27 cellular contexts compared by ENCODE assay signal in genomic region chr1:60959701-60960100, GRCh38.
DNase-seq lines count a peak whose midpoint lies in the region; ATAC-seq, FAIRE-seq and TF ChIP-seq lines count a peak whose summit lies in the region.
"Had no signal": no experiment of that assay in that cellular context is flagged by ENCODE, and none has a peak within 500 bp of the region (broad histone marks: within the 10 kb centered on the region; RNA-seq: fewer than 3 reads in every experiment).

No MANE protein-coding gene starts in this region.

- no peak overlapping the region for H3K4me2 ChIP-seq in Loucy (ENCODE audit: low read depth, low read length, poor library complexity, severe bottlenecking)
- H3K4me2 ChIP-seq in endothelial cell of umbilical vein (ENCODE audit: insufficient read depth, low read length), result no peak overlapping the region
- no peak overlapping the region for H3K4me2 ChIP-seq in Karpas-422 (ENCODE audit: low read depth, low read length, poor library complexity, severe bottlenecking)
- H3K4me2 ChIP-seq: BLaER1 had no signal

- dilution Hi-C loops in endothelial cell of umbilical vein (cut with MboI; ENCODE audit: extremely low pct_ligation_motif_present, low sequenced_read_pairs), result no loop called here

- TF ChIP-seq EP300 in stomach (IDR thresholded peaks at IDR 0.05), result no peak

- DNase-seq in endothelial cell of umbilical vein (ENCODE audit: low read depth, low spot score) (no peak), stomach (no peak), mesenteric fat pad (ENCODE audit: low spot score) (no peak), Karpas-422 (no peak), foreskin fibroblast (no peak)
- DNase-seq: 8988T; ACHN; BE2C; C1 segment of cervical spinal cord; CD4-positive, alpha-beta memory T cell; CD4-positive, CD25-positive, alpha-beta regulatory T cell; CD8-positive, alpha-beta memory T cell; COR-L47; DMS 273 treated with DMSO at 0.1 percent for 48 hours; DMS153; DMS53; DMS79; DND-41; EL; GDM1 had no signal

- no peaks in the 10 kb centered on the region for H3F3A ChIP-seq in Loucy (ENCODE audit: low read depth)

- POLR2A ChIA-PET in endothelial cell of umbilical vein (lab: Charles Lee), result interaction anchor here (1.6 kb wide), 1 partner anchor 11 kb away, joined by 5 read pairs; no protein-coding TSS in a partner anchor

- H3K9me2 ChIP-seq in Loucy (replicated peaks; ENCODE audit: low read depth, low read length), result no peaks in the 10 kb centered on the region
- H3K9me2 ChIP-seq in Karpas-422 (replicated peaks; ENCODE audit: insufficient read depth, low read length), result no peaks in the 10 kb centered on the region

- H3K9ac ChIP-seq in Loucy (ENCODE audit: low read depth, low read length, poor library complexity, severe bottlenecking) (peak overlapping the region; percentile 58), endothelial cell of umbilical vein (replicated peaks; ENCODE audit: extremely low read depth, insufficient read depth, low read length) (no peak overlapping the region), Karpas-422 (ENCODE audit: low read length) (no peak overlapping the region)
- H3K9ac ChIP-seq: BLaER1 had no signal

- no peaks in the 10 kb centered on the region for H4K20me1 ChIP-seq in Loucy (ENCODE audit: insufficient read depth, low read length, poor library complexity, severe bottlenecking)
- no peaks in the 10 kb centered on the region for H4K20me1 ChIP-seq in endothelial cell of umbilical vein (replicated peaks; ENCODE audit: control insufficient read depth, extremely low read depth, insufficient read depth, low read length)
- H4K20me1 ChIP-seq in Karpas-422 (ENCODE audit: insufficient read depth, low read depth, low read length), result no peaks in the 10 kb centered on the region
- H4K20me1 ChIP-seq: BLaER1 had no signal

- BruUV-seq in endothelial cell of umbilical vein (replicated peaks; lab: Mats Ljungman, UMichigan), result no TSS peak

- no peak for TF ChIP-seq CTCF in Loucy (conservative IDR thresholded peaks at IDR 0.05; ENCODE audit: low read length)
- TF ChIP-seq CTCF in endothelial cell of umbilical vein (IDR thresholded peaks at IDR 0.05; ENCODE audit: extremely low read depth in 1 of 2, insufficient read depth in 1 of 2, low read depth in 1 of 2, low read length in 2 of 2), result no peak
- no peak for TF ChIP-seq CTCF in stomach (IDR thresholded peaks at IDR 0.05)
- no peak for TF ChIP-seq CTCF in foreskin fibroblast (IDR thresholded peaks at IDR 0.05; ENCODE audit: low read depth, low read length)

- CTCF ChIA-PET in endothelial cell of umbilical vein (lab: Charles Lee), result interaction anchor here (1.0 to 4.1 kb wide), 6 partner anchors 47 to 629 kb away, joined by 3 to 40 read pairs (median 4); no protein-coding TSS in a partner anchor

- H3K79me2 ChIP-seq in Loucy (ENCODE audit: insufficient read depth, low read length) (no peaks in the 10 kb centered on the region), endothelial cell of umbilical vein (ENCODE audit: control insufficient read depth, insufficient read depth, low read length) (no peaks in the 10 kb centered on the region), Karpas-422 (ENCODE audit: low read length) (no peaks in the 10 kb centered on the region)

- H3K27ac ChIP-seq in endothelial cell of umbilical vein (ENCODE audit: insufficient read depth, low read depth, low read length) (peak overlapping the region; percentile 98), stomach (no peak overlapping the region), Karpas-422 (ENCODE audit: low read length) (no peak overlapping the region)
- H3K27ac ChIP-seq: BLaER1 had no signal

- no peak for FAIRE-seq in endothelial cell of umbilical vein (lab: Jason Lieb, UNC)
- FAIRE-seq: A204.1, GM12878, GM12892, GM18507 had no signal

- peak; percentile 37; the same call in 2 of the 3 replicates for ATAC-seq in SK-N-SH treated with all-trans-retinoic acid at 6 μM for 48 hours
- ATAC-seq: GM12878 had no signal

- 52 to 87% (median 78%) methylated on average over 1 of the region's 1 CpG for WGBS in stomach, 5 donors

- H2AFZ ChIP-seq in Loucy (ENCODE audit: low read length) (peak overlapping the region; percentile 15; the same call in 1 of the 2 replicates), endothelial cell of umbilical vein (ENCODE audit: low read depth, low read length) (peak overlapping the region; percentile 31), Karpas-422 (ENCODE audit: low read length) (no peak overlapping the region)

- H3K9me1 ChIP-seq in endothelial cell of umbilical vein (replicated peaks; ENCODE audit: control insufficient read depth, extremely low read depth, insufficient read depth, low read length), result no peaks in the 10 kb centered on the region

- TF ChIP-seq POLR2A in endothelial cell of umbilical vein (IDR thresholded peaks at IDR 0.05; ENCODE audit: low read depth, low read length) (no peak), stomach (IDR thresholded peaks at IDR 0.05) (no peak)

- H3K4me1 ChIP-seq in Loucy (ENCODE audit: insufficient read depth, low read length, poor library complexity, severe bottlenecking) (peaks cover 74% of the 10 kb centered on the region), endothelial cell of umbilical vein (ENCODE audit: control insufficient read depth, extremely low read depth, insufficient read depth, low read length) (peaks cover 68% of the 10 kb centered on the region), stomach (peaks cover 0 to 13% (median 5%) of the 10 kb centered on the region in 4 donors), Karpas-422 (ENCODE audit: low read length) (no peaks in the 10 kb centered on the region)
- H3K4me1 ChIP-seq: BLaER1 had no signal

- H3K36me3 ChIP-seq in Loucy (ENCODE audit: insufficient read depth, low read length) (no peaks in the 10 kb centered on the region), endothelial cell of umbilical vein (ENCODE audit: control insufficient read depth in 2 of 2, extremely low read depth in 1 of 2, insufficient read depth in 2 of 2, low read length in 2 of 2) (no peaks in the 10 kb centered on the region), stomach (no peaks in the 10 kb centered on the region), Karpas-422 (ENCODE audit: insufficient read depth, low read length) (no peaks in the 10 kb centered on the region)
- H3K36me3 ChIP-seq: BE2C, BLaER1 had no signal

- H3K9me3 ChIP-seq in Loucy (ENCODE audit: insufficient read depth, low read depth, low read length) (peaks cover 17% of the 10 kb centered on the region; the same call in 1 of the 2 replicates), endothelial cell of umbilical vein (replicated peaks; ENCODE audit: control insufficient read depth, insufficient read depth, low read length) (no peaks in the 10 kb centered on the region), stomach (peaks cover 0 to 4% (median 2%) of the 10 kb centered on the region in 4 donors), Karpas-422 (ENCODE audit: low read length) (no peaks in the 10 kb centered on the region)
- H3K9me3 ChIP-seq: BE2C had no signal

- no peak overlapping the region for H3K4me3 ChIP-seq in Loucy (ENCODE audit: low read length, poor library complexity, severe bottlenecking)
- no peak overlapping the region for H3K4me3 ChIP-seq in endothelial cell of umbilical vein (replicated peaks in 1 of 3; ENCODE audit: insufficient read depth in 1 of 3, low read depth in 1 of 3, low read length in 3 of 3)
- H3K4me3 ChIP-seq in stomach, result no peak overlapping the region
- H3K4me3 ChIP-seq in Karpas-422 (ENCODE audit: low read length), result no peak overlapping the region
- no peak overlapping the region for H3K4me3 ChIP-seq in foreskin fibroblast (ENCODE audit: low read depth in 1 of 2, low read length in 2 of 2)
- H3K4me3 ChIP-seq: BLaER1, GM12878 had no signal

- intact Hi-C loops in endothelial cell of umbilical vein (cut with micrococcal nuclease) (loop anchor here (2.0 to 10.0 kb wide), 8 partner anchors 195 to 802 kb away; no protein-coding TSS in a partner anchor), stomach (cut with DNase I; ENCODE audit: low total_unique reads) (no loop called here)

- H3K27me3 ChIP-seq in Loucy (ENCODE audit: insufficient read depth, low read length, poor library complexity, severe bottlenecking) (no peaks in the 10 kb centered on the region), endothelial cell of umbilical vein (ENCODE audit: control insufficient read depth in 2 of 2, insufficient read depth in 2 of 2, low read length in 2 of 2) (no peaks in the 10 kb centered on the region), stomach (no peaks in the 10 kb centered on the region), Karpas-422 (ENCODE audit: low read length) (no peaks in the 10 kb centered on the region)
- H3K27me3 ChIP-seq: BE2C, BLaER1 had no signal

TF ChIP-seq in SK-N-SH treated with all-trans-retinoic acid at 6 μM for 48 hours, 23 proteins besides CTCF, POLR2A, EP300 and RAD21:
- TF ChIP-seq CSDC2 (CRISPR knock-in tag; IDR thresholded peaks at IDR 0.05), result no peak

TF ChIP-seq in endothelial cell of umbilical vein, 7 proteins besides CTCF, POLR2A, EP300 and RAD21:
- TF ChIP-seq FOS (IDR thresholded peaks at IDR 0.05; ENCODE audit: borderline replicate concordance, insufficient read depth, low read length) (no peak), GATA2 (IDR thresholded peaks at IDR 0.05; ENCODE audit: insufficient read depth, insufficient read length, low read depth, low read length) (no peak), JUN (IDR thresholded peaks at IDR 0.05; ENCODE audit: borderline replicate concordance, insufficient read depth, insufficient read length, low read depth) (no peak), POLR2AphosphoS5 (IDR thresholded peaks at IDR 0.05; ENCODE audit: insufficient read depth, low read depth, low read length) (no peak), EZH2 (IDR thresholded peaks at IDR 0.05; ENCODE audit: borderline replicate concordance, low read depth, low read length, severe bottlenecking) (no peak), MAX (IDR thresholded peaks at IDR 0.05; ENCODE audit: insufficient read depth, insufficient read length) (no peak), MYC (IDR thresholded peaks at IDR 0.05; ENCODE audit: low read depth, low read length) (no peak)
